Comparison of ENCODE assay signal across 8 cellular contexts in genomic region chr3:180913582-180914404, GRCh38. TPM values are rescaled to one million over a fixed set of nuclear protein-coding genes. Genes with fewer than 3 reads are reported as not detected.
DNase-seq lines count a peak whose midpoint lies in the region; ATAC-seq and TF ChIP-seq lines count a peak whose summit lies in the region.

No MANE protein-coding gene starts in this region.

- H3K36me3 Mint-ChIP-seq in activated CD4-positive, alpha-beta T cell treated with anti-CD3 and anti-CD28 coated beads, Interleukin-2, amount 10 ng/mL, durations not matched to agents 24 days and 14 days (ENCODE audit: low read depth) = peaks cover 26% of the 10 kb centered on the region
- H3K36me3 Mint-ChIP-seq in activated CD8-positive, alpha-beta T cell treated with anti-CD3 and anti-CD28 coated beads for 36 hours (ENCODE audit: low read depth) = peaks cover 38% of the 10 kb centered on the region
- peaks cover 6 to 9% of the 10 kb centered on the region in 2 donors for H3K36me3 Mint-ChIP-seq in stimulated activated naive B cell treated with anti-CD40 and anti-IgM and Interleukin-4, amounts not matched to agents 10 μg/mL and 1 μg/mL and 100 μg/mL, for 72 hours

- no peak for ATAC-seq in activated CD8-positive, alpha-beta T cell treated with anti-CD3 and anti-CD28 coated beads for 36 hours
- ATAC-seq in stimulated activated naive B cell treated with anti-CD40 and anti-IgM and Interleukin-4, amounts not matched to agents 10 μg/mL and 1 μg/mL and 100 μg/mL, for 72 hours (replicated peaks) = no peak
- no peak for ATAC-seq in mucosa of descending colon

- peaks cover 35% of the 10 kb centered on the region for H3K4me1 Mint-ChIP-seq in activated CD4-positive, alpha-beta T cell treated with anti-CD3 and anti-CD28 coated beads, Interleukin-2, amount 10 ng/mL, durations not matched to agents 24 days and 14 days
- H3K4me1 Mint-ChIP-seq in activated CD8-positive, alpha-beta T cell treated with anti-CD3 and anti-CD28 coated beads for 36 hours (ENCODE audit: low read depth) = peaks cover 52% of the 10 kb centered on the region
- peaks cover 23 to 33% of the 10 kb centered on the region in 2 donors for H3K4me1 Mint-ChIP-seq in stimulated activated naive B cell treated with anti-CD40 and anti-IgM and Interleukin-4, amounts not matched to agents 10 μg/mL and 1 μg/mL and 100 μg/mL, for 72 hours

- CTCF ChIA-PET in activated CD8-positive, alpha-beta T cell treated with anti-CD3 and anti-CD28 coated beads for 36 hours (lab: Charles Lee) = interaction anchor here (0.7 to 2.0 kb wide), 2 partner anchors 13 to 33 kb away, joined by 3 to 8 read pairs; no protein-coding TSS in a partner anchor

- intact Hi-C loops in activated CD4-positive, alpha-beta T cell treated with anti-CD3 and anti-CD28 coated beads, Interleukin-2, amount 10 ng/mL, durations not matched to agents 24 days and 14 days (cut with micrococcal nuclease) = loop anchor here (2.0 to 10.0 kb wide), 4 partner anchors 45 to 1765 kb away; partner anchors contain the start of genes PIK3CA and TTC14
- intact Hi-C loops in activated CD8-positive, alpha-beta T cell treated with anti-CD3 and anti-CD28 coated beads for 36 hours (cut with micrococcal nuclease) = loop anchor here (2.0 kb wide), 1 partner anchor 75 kb away; the partner anchor contains the start of gene DNAJC19
- intact Hi-C loops in mucosa of descending colon (cut with DNase I, micrococcal nuclease) = no loop called here

- H3K4me3 ChIP-seq in iPS-18c (ENCODE audit: insufficient read depth, low read depth, low read length) (peak overlapping the region; percentile 99), mucosa of descending colon (no peak overlapping the region)

- H3K4me1 ChIP-seq in mucosa of descending colon (ENCODE audit: low read depth) = peaks cover 5% of the 10 kb centered on the region

- no peak for DNase-seq in activated CD4-positive, alpha-beta T cell treated with anti-CD3 and anti-CD28 coated beads, Interleukin-2, amount 10 ng/mL, durations not matched to agents 24 days and 14 days
- no peak for DNase-seq in activated CD4-positive, alpha-beta T cell treated with anti-CD3 and anti-CD28 coated beads for 48 hours
- no peak for DNase-seq in activated CD8-positive, alpha-beta T cell treated with anti-CD3 and anti-CD28 coated beads for 36 hours
- no peak for DNase-seq in stimulated activated naive B cell treated with anti-CD40 and anti-IgM and Interleukin-4, amounts not matched to agents 10 μg/mL and 1 μg/mL and 100 μg/mL, for 72 hours
- DNase-seq in NCI-H748 (lab: John Stamatoyannopoulos, UW; ENCODE audit: unreplicated experiment) (no peak), mucosa of descending colon (no peak), HuH-7 (ENCODE audit: low spot score) (no peak)

- no peaks in the 10 kb centered on the region for H3K9me3 ChIP-seq in iPS-18c (ENCODE audit: control insufficient read depth, insufficient read depth, low read length)
- no peaks in the 10 kb centered on the region for H3K9me3 ChIP-seq in mucosa of descending colon

- H3K9me3 Mint-ChIP-seq in activated CD4-positive, alpha-beta T cell treated with anti-CD3 and anti-CD28 coated beads, Interleukin-2, amount 10 ng/mL, durations not matched to agents 24 days and 14 days = no peaks in the 10 kb centered on the region
- H3K9me3 Mint-ChIP-seq in activated CD8-positive, alpha-beta T cell treated with anti-CD3 and anti-CD28 coated beads for 36 hours = no peaks in the 10 kb centered on the region
- no peaks in the 10 kb centered on the region for H3K9me3 Mint-ChIP-seq in stimulated activated naive B cell treated with anti-CD40 and anti-IgM and Interleukin-4, amounts not matched to agents 10 μg/mL and 1 μg/mL and 100 μg/mL, for 72 hours

- no peaks in the 10 kb centered on the region for H3K36me3 ChIP-seq in mucosa of descending colon (ENCODE audit: low read depth)

- no peaks in the 10 kb centered on the region for H3K27me3 Mint-ChIP-seq in activated CD4-positive, alpha-beta T cell treated with anti-CD3 and anti-CD28 coated beads, Interleukin-2, amount 10 ng/mL, durations not matched to agents 24 days and 14 days
- no peaks in the 10 kb centered on the region for H3K27me3 Mint-ChIP-seq in activated CD8-positive, alpha-beta T cell treated with anti-CD3 and anti-CD28 coated beads for 36 hours
- H3K27me3 Mint-ChIP-seq in stimulated activated naive B cell treated with anti-CD40 and anti-IgM and Interleukin-4, amounts not matched to agents 10 μg/mL and 1 μg/mL and 100 μg/mL, for 72 hours = no peaks in the 10 kb centered on the region

- peak overlapping the region; percentile 98 for H3K4me3 Mint-ChIP-seq in activated CD4-positive, alpha-beta T cell treated with anti-CD3 and anti-CD28 coated beads, Interleukin-2, amount 10 ng/mL, durations not matched to agents 24 days and 14 days
- H3K4me3 Mint-ChIP-seq in activated CD8-positive, alpha-beta T cell treated with anti-CD3 and anti-CD28 coated beads for 36 hours = peak overlapping the region; percentile 92
- peak overlapping the region; percentile 93 to 96 for H3K4me3 Mint-ChIP-seq in stimulated activated naive B cell treated with anti-CD40 and anti-IgM and Interleukin-4, amounts not matched to agents 10 μg/mL and 1 μg/mL and 100 μg/mL, for 72 hours

- H3K27ac Mint-ChIP-seq in activated CD4-positive, alpha-beta T cell treated with anti-CD3 and anti-CD28 coated beads, Interleukin-2, amount 10 ng/mL, durations not matched to agents 24 days and 14 days = peak overlapping the region; percentile 97
- H3K27ac Mint-ChIP-seq in activated CD8-positive, alpha-beta T cell treated with anti-CD3 and anti-CD28 coated beads for 36 hours = peak overlapping the region; percentile 93
- H3K27ac Mint-ChIP-seq in stimulated activated naive B cell treated with anti-CD40 and anti-IgM and Interleukin-4, amounts not matched to agents 10 μg/mL and 1 μg/mL and 100 μg/mL, for 72 hours = peak overlapping the region; percentile 99

- no peak for TF ChIP-seq CTCF in activated CD8-positive, alpha-beta T cell treated with anti-CD3 and anti-CD28 coated beads for 36 hours (IDR thresholded peaks at IDR 0.05)
- TF ChIP-seq CTCF in mucosa of descending colon (IDR thresholded peaks at IDR 0.05) = no peak

- POLR2A ChIA-PET in activated CD8-positive, alpha-beta T cell treated with anti-CD3 and anti-CD28 coated beads for 36 hours (lab: Charles Lee) = interaction anchor here (1.2 to 1.9 kb wide), 3 partner anchors 9 to 62 kb away, joined by 3 to 5 read pairs (median 3); no protein-coding TSS in a partner anchor

RNA-seq across cellular contexts. Expression of gene FXR1, which starts 1.3 kb away (rescaled TPM):
- total RNA-seq in activated CD4-positive, alpha-beta T cell treated with anti-CD3 and anti-CD28 coated beads, Interleukin-2, amount 10 ng/mL, durations not matched to agents 24 days and 14 days = 149 and 161 TPM in 2 replicates
- total RNA-seq in activated CD8-positive, alpha-beta T cell treated with anti-CD3 and anti-CD28 coated beads for 36 hours = 100 to 1,000 TPM; 169 to 174 TPM
- 100 to 1,000 TPM in 1 of 3 donors, 10 to 100 TPM in 2; 52.5 to 131 (median 65.2) TPM for total RNA-seq in mucosa of descending colon

Comparison
In these comparisons a context has a peak if more than half of its experiments do, and no peak if none do; other contexts are left out.
1. intact Hi-C loops: an anchor here in activated CD4-positive, alpha-beta T cell treated with anti-CD3 and anti-CD28 coated beads, Interleukin-2, amount 10 ng/mL, durations not matched to agents 24 days and 14 days (2.0 to 10.0 kb wide) and activated CD8-positive, alpha-beta T cell treated with anti-CD3 and anti-CD28 coated beads for 36 hours (2.0 kb wide); none called in mucosa of descending colon.